Comparison of ENCODE assay signal across 9 cellular contexts in genomic region chr2:84959494-84960156, GRCh38. TPM values are rescaled to one million over a fixed set of nuclear protein-coding genes. Genes with fewer than 3 reads are reported as not detected.
A peak's percentile ranks its signal among the peaks of the same experiment; 100 is the strongest.
DNase-seq lines count a peak whose midpoint lies in the region; ATAC-seq, FAIRE-seq and TF ChIP-seq lines count a peak whose summit lies in the region.
"Had no signal": no experiment of that assay in that cellular context is flagged by ENCODE, and none has a peak within 500 bp of the region (broad histone marks: within the 10 kb centered on the region; RNA-seq: fewer than 3 reads in every experiment).

No MANE protein-coding gene starts in this region.

- H3K27ac ChIP-seq in neuronal stem cell (replicated peaks; ENCODE audit: low read length) (peak overlapping the region; percentile 92), ovary (no peak overlapping the region)

- no peak for TF ChIP-seq EP300 in ovary (IDR thresholded peaks at IDR 0.05)

- intact Hi-C loops in ovary (cut with DNase I): no loop called here

- H3K4ac ChIP-seq in neuronal stem cell (ENCODE audit: low read length): no peak overlapping the region

- no peak for TF ChIP-seq POLR2A in ovary (IDR thresholded peaks at IDR 0.05)

- H3K18ac ChIP-seq in neuronal stem cell (ENCODE audit: low read length): no peak overlapping the region

- H2BK12ac ChIP-seq in neuronal stem cell (ENCODE audit: low read length): no peak overlapping the region

- no peak overlapping the region for H2BK120ac ChIP-seq in neuronal stem cell (ENCODE audit: low read depth, low read length)

- no peak overlapping the region for H2AK5ac ChIP-seq in neuronal stem cell (ENCODE audit: low read depth, low read length)

- no peak for FAIRE-seq in bronchial epithelial cell (lab: Jason Lieb, UNC)
- FAIRE-seq: kidney had no signal

- H3K14ac ChIP-seq in neuronal stem cell (ENCODE audit: low read length): no peak overlapping the region

- no peak for TF ChIP-seq CTCF in bronchial epithelial cell (IDR thresholded peaks at IDR 0.05; ENCODE audit: insufficient read depth, low read length, severe bottlenecking)
- TF ChIP-seq CTCF in ovary (IDR thresholded peaks at IDR 0.05): no peak

- H3K79me1 ChIP-seq in neuronal stem cell (ENCODE audit: low read depth, low read length): peaks cover 2% of the 10 kb centered on the region

- H2BK5ac ChIP-seq in neuronal stem cell (ENCODE audit: low read length): no peak overlapping the region

- H3K4me1 ChIP-seq in neuronal stem cell (ENCODE audit: control insufficient read depth in 2 of 2, insufficient read depth in 1 of 2, low read depth in 1 of 2, low read length in 2 of 2): peaks cover 8 to 22% of the 10 kb centered on the region in 2 donors
- no peaks in the 10 kb centered on the region for H3K4me1 ChIP-seq in ovary (ENCODE audit: insufficient read depth)

- no peak overlapping the region for H3K9ac ChIP-seq in neuronal stem cell (ENCODE audit: low read depth, low read length, poor library complexity)

- no peaks in the 10 kb centered on the region for H3K9me3 ChIP-seq in MG63
- H3K9me3 ChIP-seq in neuronal stem cell (replicated peaks in 1 of 2; ENCODE audit: control insufficient read depth in 2 of 2, insufficient read depth in 1 of 2, low read depth in 1 of 2, low read length in 2 of 2): no peaks in the 10 kb centered on the region
- no peaks in the 10 kb centered on the region for H3K9me3 ChIP-seq in ovary

- DNase-seq in EL (peak; percentile 66), MG63 (peak; percentile 76), bronchial epithelial cell (ENCODE audit: low read depth) (peak; percentile 54), neuronal stem cell (ENCODE audit: low spot score) (no peak), ovary (no peak)
- DNase-seq: kidney; stimulated activated CD4-positive, alpha-beta T cell treated with anti-CD3 and anti-CD28 coated beads, Interleukin-2, amount 100 ng/mL, for 24 hours had no signal

- no peak overlapping the region for H4K8ac ChIP-seq in neuronal stem cell (ENCODE audit: low read depth, low read length)

- H4K91ac ChIP-seq in neuronal stem cell (ENCODE audit: low read depth, low read length, poor library complexity): no peak overlapping the region

- H3K23ac ChIP-seq in neuronal stem cell (ENCODE audit: low read depth, low read length, poor library complexity): no peak overlapping the region

- H3K4me2 ChIP-seq in neuronal stem cell (ENCODE audit: insufficient read depth, low read length, poor library complexity, severe bottlenecking): no peak overlapping the region

- no peak overlapping the region for H2BK15ac ChIP-seq in neuronal stem cell (ENCODE audit: low read length)

- peaks cover 31% of the 10 kb centered on the region for H3K36me3 ChIP-seq in MG63
- H3K36me3 ChIP-seq in bronchial epithelial cell (ENCODE audit: control insufficient read depth, insufficient read depth, low read length): no peaks in the 10 kb centered on the region
- peaks cover 10 to 30% of the 10 kb centered on the region in 2 donors for H3K36me3 ChIP-seq in neuronal stem cell (replicated peaks in 1 of 2; ENCODE audit: control insufficient read depth in 2 of 2, insufficient read depth in 2 of 2, low read length in 2 of 2)
- H3K36me3 ChIP-seq in ovary: no peaks in the 10 kb centered on the region

- no peak overlapping the region for H2AFZ ChIP-seq in neuronal stem cell (ENCODE audit: low read length)

- ATAC-seq in HG03097 (IDR thresholded peaks at IDR 0.05; ENCODE audit: low FRiP score, unreplicated experiment) (no peak), GM19328 (IDR thresholded peaks at IDR 0.05; ENCODE audit: unreplicated experiment) (no peak)

- no peaks in the 10 kb centered on the region for H3K27me3 ChIP-seq in MG63
- H3K27me3 ChIP-seq in bronchial epithelial cell (ENCODE audit: control insufficient read depth, insufficient read depth, low read length): no peaks in the 10 kb centered on the region
- no peaks in the 10 kb centered on the region for H3K27me3 ChIP-seq in neuronal stem cell (ENCODE audit: control insufficient read depth in 3 of 3, insufficient read depth in 3 of 3, low read depth in 1 of 3, low read length in 3 of 3)
- H3K27me3 ChIP-seq in ovary: no peaks in the 10 kb centered on the region

- WGBS in neuronal stem cell (ENCODE audit: extremely low coverage in 2 of 2, insufficient read length in 2 of 2, insufficient replicate concordance in 1 of 2), 2 donors: no CpG with 5 or more reads among the region's 3 CpGs
- 48 to 60% (median 58%) methylated on average over 3 of the region's 3 CpGs for WGBS in ovary, 3 donors

- H3K4me3 ChIP-seq in MG63: no peak overlapping the region
- no peak overlapping the region for H3K4me3 ChIP-seq in bronchial epithelial cell (ENCODE audit: low read depth, low read length)
- H3K4me3 ChIP-seq in neuronal stem cell (ENCODE audit: low read length in 2 of 2): no peak overlapping the region
- no peak overlapping the region for H3K4me3 ChIP-seq in ovary

RNA-seq across cellular contexts. Expression of gene KCMF1, which starts 11.3 kb away (rescaled TPM):
- 48.5 and 90.5 TPM in 2 replicates for total RNA-seq in MG63 (2014; rRNA removed; shearing (Covaris generic); ENCODE audit: low replicate concordance)
- total RNA-seq in bronchial epithelial cell (174 and 180 TPM in 2 replicates), ovary (10 to 100 TPM; 21.9 to 58.7 (median 53.5) TPM)
- 41.2 TPM for polyA plus RNA-seq in neuronal stem cell (2013, experiment 1 of 2)
- polyA plus RNA-seq in neuronal stem cell (2013, experiment 2 of 2): 37.1 TPM
- polyA plus RNA-seq in ovary: 10 to 100 TPM; 28.5 to 50.7 TPM

RNA-seq across cellular contexts. Expression of gene TMSB10, which starts 54.2 kb away (rescaled TPM):
- total RNA-seq in MG63 (2014; rRNA removed; shearing (Covaris generic); ENCODE audit: low replicate concordance): 5,826 and 9,166 TPM in 2 replicates
- total RNA-seq in bronchial epithelial cell: 8,033 and 11,022 TPM in 2 replicates
- polyA plus RNA-seq in neuronal stem cell (2013, experiment 1 of 2): 1,798 TPM
- polyA plus RNA-seq in neuronal stem cell (2013, experiment 2 of 2): 1,767 TPM
- total RNA-seq in ovary: 1,000 to 10,000 TPM; 1,247 to 5,558 (median 2,420) TPM
- 1,000 to 10,000 TPM; 3,855 to 4,037 TPM for polyA plus RNA-seq in ovary

Comparison
In these comparisons a context has a peak if more than half of its experiments do, and no peak if none do; other contexts are left out.
1. DNase-seq: peak in EL (single experiment), MG63 (single experiment) and bronchial epithelial cell (single experiment); none in neuronal stem cell (single experiment) and ovary (0 of 5).